Comparison of ENCODE assay signal across 25 cellular contexts in the genomic region with DNA sequence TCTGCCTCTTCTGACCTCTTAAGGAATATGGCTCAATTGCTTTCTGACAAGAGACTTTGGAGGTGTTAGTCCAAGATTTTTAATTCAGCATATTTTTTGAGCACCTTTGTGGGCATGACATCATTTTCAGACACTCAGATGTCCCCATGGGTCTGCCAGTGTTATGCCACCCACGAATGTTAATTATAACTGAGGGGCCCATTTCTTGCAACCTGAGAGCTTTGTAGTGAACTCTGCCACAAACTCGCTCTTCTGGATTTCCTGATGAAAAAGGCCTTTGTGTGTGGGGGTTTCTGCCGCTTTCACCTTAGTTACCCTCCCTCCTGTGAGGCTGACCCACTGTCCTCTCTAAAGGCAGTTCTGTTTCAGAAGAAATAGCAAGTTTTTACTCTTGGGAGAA.
"Had no signal": no experiment of that assay in that cellular context is flagged by ENCODE, and none has a peak within 500 bp of the region (broad histone marks: within the 10 kb centered on the region; RNA-seq: fewer than 3 reads in every experiment).

No MANE protein-coding gene starts in this region.

- H3K36me3 ChIP-seq: gastroesophageal sphincter, right lobe of liver had no signal

- ATAC-seq: effector memory CD8-positive, alpha-beta T cell; gastroesophageal sphincter; natural killer cell; right lobe of liver; stimulated activated naive CD8-positive, alpha-beta T cell treated with anti-CD3 and anti-CD28 coated beads, Interleukin-15, amount 100 ng/mL, for 72 hours had no signal

- DNase-seq: activated CD4-positive, alpha-beta memory T cell treated with anti-CD3 and anti-CD28 coated beads, Interleukin-2, amount 10 ng/mL, durations not matched to agents 7 days and 5 days; activated CD4-positive, alpha-beta T cell treated with anti-CD3 and anti-CD28 coated beads for 1 hour; activated CD4-positive, alpha-beta T cell treated with anti-CD3 and anti-CD28 coated beads, Interleukin-2, amount 10 ng/mL, durations not matched to agents 7 days and 5 days; activated CD8-positive, alpha-beta memory T cell treated with anti-CD3 and anti-CD28 coated beads, Interleukin-2, amount 50 U/mL, for 48 hours; activated gamma-delta T cell; activated naive CD4-positive, alpha-beta T cell treated with anti-CD3 and anti-CD28 coated beads, Interleukin-2, amount 10 ng/mL, durations not matched to agents 7 days and 5 days; activated T-cell treated with anti-CD3 and anti-CD28 coated beads, Interleukin-2, amount 50 U/mL, for 24 hours; amygdala; caudate nucleus; cortex of kidney; effector memory CD8-positive, alpha-beta T cell; kidney; left colon; lower lobe of right lung; mesenchymal stem cell; natural killer cell; right lobe of liver; stimulated activated CD4-positive, alpha-beta T cell treated with anti-CD3 and anti-CD28 coated beads, Interleukin-12 subunit alpha, Interleukin-12 subunit beta, amount 100 ng/mL, for 4 hours; stimulated activated CD4-positive, alpha-beta T cell treated with anti-CD3 and anti-CD28 coated beads, Interleukin-4, amount 100 ng/mL, for 1 hour; stimulated activated naive CD8-positive, alpha-beta T cell treated with anti-CD3 and anti-CD28 coated beads, Interleukin-15, amount 100 ng/mL, for 72 hours; substantia nigra; T-helper 2 cell had no signal

- H3K4me3 Mint-ChIP-seq: activated CD4-positive, alpha-beta memory T cell treated with anti-CD3 and anti-CD28 coated beads, Interleukin-2, amount 10 ng/mL, durations not matched to agents 7 days and 5 days; activated CD4-positive, alpha-beta T cell treated with anti-CD3 and anti-CD28 coated beads, Interleukin-2, amount 10 ng/mL, durations not matched to agents 7 days and 5 days; activated naive CD4-positive, alpha-beta T cell treated with anti-CD3 and anti-CD28 coated beads, Interleukin-2, amount 10 ng/mL, durations not matched to agents 7 days and 5 days; activated T-cell treated with anti-CD3 and anti-CD28 coated beads, Interleukin-2, amount 50 U/mL, for 24 hours; effector memory CD8-positive, alpha-beta T cell; natural killer cell; stimulated activated naive CD8-positive, alpha-beta T cell treated with anti-CD3 and anti-CD28 coated beads, Interleukin-15, amount 100 ng/mL, for 72 hours had no signal

- H3K27me3 ChIP-seq: hepatocyte, right lobe of liver, upper lobe of left lung had no signal

- H3K27ac Mint-ChIP-seq: activated CD4-positive, alpha-beta memory T cell treated with anti-CD3 and anti-CD28 coated beads, Interleukin-2, amount 10 ng/mL, durations not matched to agents 7 days and 5 days; activated CD4-positive, alpha-beta T cell treated with anti-CD3 and anti-CD28 coated beads, Interleukin-2, amount 10 ng/mL, durations not matched to agents 7 days and 5 days; activated naive CD4-positive, alpha-beta T cell treated with anti-CD3 and anti-CD28 coated beads, Interleukin-2, amount 10 ng/mL, durations not matched to agents 7 days and 5 days; activated T-cell treated with anti-CD3 and anti-CD28 coated beads, Interleukin-2, amount 50 U/mL, for 24 hours; effector memory CD8-positive, alpha-beta T cell; natural killer cell; stimulated activated naive CD8-positive, alpha-beta T cell treated with anti-CD3 and anti-CD28 coated beads, Interleukin-15, amount 100 ng/mL, for 72 hours had no signal

- H3K4me3 ChIP-seq: gastroesophageal sphincter, hepatocyte, lower lobe of right lung, right lobe of liver, upper lobe of left lung had no signal

- H3K36me3 Mint-ChIP-seq: activated naive CD4-positive, alpha-beta T cell treated with anti-CD3 and anti-CD28 coated beads, Interleukin-2, amount 10 ng/mL, durations not matched to agents 7 days and 5 days; natural killer cell had no signal

- H3K4me2 ChIP-seq: hepatocyte had no signal

- H3K4me1 ChIP-seq: gastroesophageal sphincter, right lobe of liver had no signal

- H3K27ac ChIP-seq: gastroesophageal sphincter, hepatocyte, lower lobe of right lung, right lobe of liver, upper lobe of left lung had no signal

- H3K9me3 Mint-ChIP-seq: activated CD4-positive, alpha-beta memory T cell treated with anti-CD3 and anti-CD28 coated beads, Interleukin-2, amount 10 ng/mL, durations not matched to agents 7 days and 5 days; activated CD4-positive, alpha-beta T cell treated with anti-CD3 and anti-CD28 coated beads, Interleukin-2, amount 10 ng/mL, durations not matched to agents 7 days and 5 days; activated naive CD4-positive, alpha-beta T cell treated with anti-CD3 and anti-CD28 coated beads, Interleukin-2, amount 10 ng/mL, durations not matched to agents 7 days and 5 days; activated T-cell treated with anti-CD3 and anti-CD28 coated beads, Interleukin-2, amount 50 U/mL, for 24 hours; effector memory CD8-positive, alpha-beta T cell; natural killer cell; stimulated activated naive CD8-positive, alpha-beta T cell treated with anti-CD3 and anti-CD28 coated beads, Interleukin-15, amount 100 ng/mL, for 72 hours had no signal

- H3K9me3 ChIP-seq: gastroesophageal sphincter, lower lobe of right lung, right lobe of liver, upper lobe of left lung had no signal

- H2AFZ ChIP-seq: hepatocyte had no signal
